Comparison of ENCODE assay signal across 1 cellular context in genomic region chr14:76812422-76813383, GRCh38.
TF ChIP-seq lines count a peak whose summit lies in the region.

A gene with protein sequence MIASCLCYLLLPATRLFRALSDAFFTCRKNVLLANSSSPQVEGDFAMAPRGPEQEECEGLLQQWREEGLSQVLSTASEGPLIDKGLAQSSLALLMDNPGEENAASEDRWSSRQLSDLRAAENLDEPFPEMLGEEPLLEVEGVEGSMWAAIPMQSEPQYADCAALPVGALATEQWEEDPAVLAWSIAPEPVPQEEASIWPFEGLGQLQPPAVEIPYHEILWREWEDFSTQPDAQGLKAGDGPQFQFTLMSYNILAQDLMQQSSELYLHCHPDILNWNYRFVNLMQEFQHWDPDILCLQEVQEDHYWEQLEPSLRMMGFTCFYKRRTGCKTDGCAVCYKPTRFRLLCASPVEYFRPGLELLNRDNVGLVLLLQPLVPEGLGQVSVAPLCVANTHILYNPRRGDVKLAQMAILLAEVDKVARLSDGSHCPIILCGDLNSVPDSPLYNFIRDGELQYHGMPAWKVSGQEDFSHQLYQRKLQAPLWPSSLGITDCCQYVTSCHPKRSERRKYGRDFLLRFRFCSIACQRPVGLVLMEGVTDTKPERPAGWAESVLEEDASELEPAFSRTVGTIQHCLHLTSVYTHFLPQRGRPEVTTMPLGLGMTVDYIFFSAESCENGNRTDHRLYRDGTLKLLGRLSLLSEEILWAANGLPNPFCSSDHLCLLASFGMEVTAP (minus strand): TSS chr14:76812882. CDS start chr14:76812827, 55 bp downstream.

TF ChIP-seq in K562, 482 proteins besides CTCF, POLR2A, EP300 and RAD21 (continued from another document):
- TF ChIP-seq, protein P1, sequence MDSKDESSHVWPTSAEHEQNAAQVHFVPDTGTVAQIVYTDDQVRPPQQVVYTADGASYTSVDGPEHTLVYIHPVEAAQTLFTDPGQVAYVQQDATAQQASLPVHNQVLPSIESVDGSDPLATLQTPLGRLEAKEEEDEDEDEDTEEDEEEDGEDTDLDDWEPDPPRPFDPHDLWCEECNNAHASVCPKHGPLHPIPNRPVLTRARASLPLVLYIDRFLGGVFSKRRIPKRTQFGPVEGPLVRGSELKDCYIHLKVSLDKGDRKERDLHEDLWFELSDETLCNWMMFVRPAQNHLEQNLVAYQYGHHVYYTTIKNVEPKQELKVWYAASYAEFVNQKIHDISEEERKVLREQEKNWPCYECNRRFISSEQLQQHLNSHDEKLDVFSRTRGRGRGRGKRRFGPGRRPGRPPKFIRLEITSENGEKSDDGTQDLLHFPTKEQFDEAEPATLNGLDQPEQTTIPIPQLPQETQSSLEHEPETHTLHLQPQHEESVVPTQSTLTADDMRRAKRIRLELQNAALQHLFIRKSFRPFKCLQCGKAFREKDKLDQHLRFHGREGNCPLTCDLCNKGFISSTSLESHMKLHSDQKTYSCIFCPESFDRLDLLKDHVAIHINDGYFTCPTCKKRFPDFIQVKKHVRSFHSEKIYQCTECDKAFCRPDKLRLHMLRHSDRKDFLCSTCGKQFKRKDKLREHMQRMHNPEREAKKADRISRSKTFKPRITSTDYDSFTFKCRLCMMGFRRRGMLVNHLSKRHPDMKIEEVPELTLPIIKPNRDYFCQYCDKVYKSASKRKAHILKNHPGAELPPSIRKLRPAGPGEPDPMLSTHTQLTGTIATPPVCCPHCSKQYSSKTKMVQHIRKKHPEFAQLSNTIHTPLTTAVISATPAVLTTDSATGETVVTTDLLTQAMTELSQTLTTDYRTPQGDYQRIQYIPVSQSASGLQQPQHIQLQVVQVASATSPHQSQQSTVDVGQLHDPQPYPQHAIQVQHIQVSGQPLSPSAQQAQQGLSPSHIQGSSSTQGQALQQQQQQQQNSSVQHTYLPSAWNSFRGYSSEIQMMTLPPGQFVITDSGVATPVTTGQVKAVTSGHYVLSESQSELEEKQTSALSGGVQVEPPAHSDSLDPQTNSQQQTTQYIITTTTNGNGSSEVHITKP (IDR thresholded peaks at IDR 0.05; ENCODE audit: partially characterized antibody) = peak; percentile 11
- no peak for TF ChIP-seq HDGF (IDR thresholded peaks at IDR 0.05)
- TF ChIP-seq EWSR1 (IDR thresholded peaks at IDR 0.05; ENCODE audit: borderline replicate concordance, low read depth, partially characterized antibody) = no peak
- TF ChIP-seq ZFP91 (CRISPR knock-in tag; IDR thresholded peaks at IDR 0.05) = no peak
- TF ChIP-seq RAD51 (IDR thresholded peaks at IDR 0.05; ENCODE audit: borderline replicate concordance, low read depth) = peak; percentile 74
- 0 out of 2 replicates have a peak, but pooled peaks have one; percentile 8 for TF ChIP-seq C11orf30 (IDR thresholded peaks at IDR 0.05; ENCODE audit: low read depth)
- TF ChIP-seq SP1 (CRISPR knock-in tag; IDR thresholded peaks at IDR 0.05) = peak; percentile 98
- TF ChIP-seq NFE2L1 (tag; IDR thresholded peaks at IDR 0.05; ENCODE audit: borderline replicate concordance, low read depth) = no peak
- peak; percentile 67; the same call in 1 of the 2 replicates for TF ChIP-seq XRCC5 (IDR thresholded peaks at IDR 0.05; ENCODE audit: low read depth, low read length)
- TF ChIP-seq ARID4B (CRISPR knock-in tag; IDR thresholded peaks at IDR 0.05) = peak; percentile 48; the same call in 1 of the 2 replicates
- TF ChIP-seq CREB1 (IDR thresholded peaks at IDR 0.05) = peak; percentile 58
- peak; percentile 67; the same call in 1 of the 2 replicates for TF ChIP-seq CREB1 (CRISPR knock-in tag; IDR thresholded peaks at IDR 0.05)
